Comparison of ENCODE assay signal across 8 cellular contexts in genomic region chr19:1591421-1592022, GRCh38.
DNase-seq lines count a peak whose midpoint lies in the region; ATAC-seq and TF ChIP-seq lines count a peak whose summit lies in the region.

No MANE protein-coding gene starts in this region.

- no peak for TF ChIP-seq CTCF in LNCaP clone FGC (IDR thresholded peaks at IDR 0.05; ENCODE audit: control insufficient read depth, extremely low read depth, insufficient read depth)

- peak overlapping the region; percentile 94 for H3K4me3 Mint-ChIP-seq in activated naive CD4-positive, alpha-beta T cell treated with anti-CD3 and anti-CD28 coated beads, Interleukin-2, amount 50 U/mL, for 24 hours

- H3K27me3 Mint-ChIP-seq in activated naive CD4-positive, alpha-beta T cell treated with anti-CD3 and anti-CD28 coated beads, Interleukin-2, amount 50 U/mL, for 24 hours, result no peaks in the 10 kb centered on the region

- peaks cover 4% of the 10 kb centered on the region for H3K36me3 Mint-ChIP-seq in activated naive CD4-positive, alpha-beta T cell treated with anti-CD3 and anti-CD28 coated beads, Interleukin-2, amount 50 U/mL, for 24 hours

- peak overlapping the region; percentile 95 for H3K4me3 ChIP-seq in LNCaP clone FGC (ENCODE audit: low read depth, low read length)
- peak overlapping the region; percentile 92 for H3K4me3 ChIP-seq in iPS-18c (ENCODE audit: insufficient read depth, low read depth, low read length)

- peak overlapping the region; percentile 93 for H3K27ac Mint-ChIP-seq in activated naive CD4-positive, alpha-beta T cell treated with anti-CD3 and anti-CD28 coated beads, Interleukin-2, amount 50 U/mL, for 24 hours

- no peak for ATAC-seq in stimulated activated naive CD8-positive, alpha-beta T cell treated with anti-CD3 and anti-CD28 coated beads, Interleukin-15, Interleukin-2, amounts not matched to agents 100 U/mL and 50 U/mL, for 24 hours
- no peak for ATAC-seq in HG02973 (IDR thresholded peaks at IDR 0.05; ENCODE audit: unreplicated experiment)
- no peak for ATAC-seq in HG03139 (IDR thresholded peaks at IDR 0.05; ENCODE audit: unreplicated experiment)

- no peaks in the 10 kb centered on the region for H3K9me3 ChIP-seq in iPS-18c (ENCODE audit: control insufficient read depth, insufficient read depth, low read length)

- peak; percentile 67 for DNase-seq in D341Med (ENCODE audit: low spot score)
- no peak for DNase-seq in LNCaP clone FGC (ENCODE audit: low read depth)
- DNase-seq in stimulated activated naive CD8-positive, alpha-beta T cell treated with anti-CD3 and anti-CD28 coated beads, Interleukin-15, Interleukin-2, amounts not matched to agents 100 U/mL and 50 U/mL, for 24 hours, result peak; percentile 32
- DNase-seq in superior temporal gyrus (ENCODE audit: extremely low spot score), result no peak

- H3K9me3 Mint-ChIP-seq in activated naive CD4-positive, alpha-beta T cell treated with anti-CD3 and anti-CD28 coated beads, Interleukin-2, amount 50 U/mL, for 24 hours, result no peaks in the 10 kb centered on the region

- H3K4me1 Mint-ChIP-seq in activated naive CD4-positive, alpha-beta T cell treated with anti-CD3 and anti-CD28 coated beads, Interleukin-2, amount 50 U/mL, for 24 hours, result peaks cover 12% of the 10 kb centered on the region

Comparison
In these comparisons a context has a peak if more than half of its experiments do, and no peak if none do; other contexts are left out.
1. DNase-seq: peak in D341Med (single experiment) and stimulated activated naive CD8-positive, alpha-beta T cell treated with anti-CD3 and anti-CD28 coated beads, Interleukin-15, Interleukin-2, amounts not matched to agents 100 U/mL and 50 U/mL, for 24 hours (single experiment); none in LNCaP clone FGC (single experiment) and superior temporal gyrus (single experiment).